Comparison of ENCODE assay signal across 14 cellular contexts in genomic region chr1:150829751-150830150, GRCh38. TPM values are rescaled to one million over a fixed set of nuclear protein-coding genes. Genes with fewer than 3 reads are reported as not detected.
DNase-seq lines count a peak whose midpoint lies in the region; ATAC-seq and TF ChIP-seq lines count a peak whose summit lies in the region.
"Had no signal": no experiment of that assay in that cellular context is flagged by ENCODE, and none has a peak within 500 bp of the region (broad histone marks: within the 10 kb centered on the region; RNA-seq: fewer than 3 reads in every experiment).

No MANE protein-coding gene starts in this region.

- DNase-seq in LNCaP clone FGC (ENCODE audit: low read depth) (no peak), endodermal cell (peak; percentile 64), osteoblast (ENCODE audit: insufficient read length, low spot score, missing footprints) (no peak), T-helper 9 cell (no peak), SKM-1 (lab: John Stamatoyannopoulos, UW; ENCODE audit: unreplicated experiment) (no peak)
- DNase-seq: activated T-cell treated with anti-CD3 and anti-CD28 coated beads, Interleukin-2, amount 50 U/mL, for 24 hours; nucleus accumbens had no signal

- H3K9me2 ChIP-seq in DOHH2 (replicated peaks; ENCODE audit: control insufficient read depth, low read length), result no peaks in the 10 kb centered on the region

- peaks cover 46% of the 10 kb centered on the region for H3K36me3 ChIP-seq in DOHH2 (ENCODE audit: control insufficient read depth, low read length)
- H3K36me3 ChIP-seq in endodermal cell (ENCODE audit: control insufficient read depth, insufficient read depth, low read length), result peaks cover 94% of the 10 kb centered on the region
- peaks cover 85% of the 10 kb centered on the region for H3K36me3 ChIP-seq in osteoblast (ENCODE audit: insufficient read depth, low read length)

- peaks cover 67% of the 10 kb centered on the region for H3K36me3 Mint-ChIP-seq in endodermal cell (ENCODE audit: low read depth)

- TF ChIP-seq CTCF in DOHH2 (IDR thresholded peaks at IDR 0.05; ENCODE audit: low read depth, low read length, poor library complexity, severe bottlenecking), result peak; percentile 27
- TF ChIP-seq CTCF in LNCaP clone FGC (IDR thresholded peaks at IDR 0.05; ENCODE audit: control insufficient read depth, extremely low read depth, insufficient read depth), result 0 out of 2 replicates have a peak, but pooled peaks have one; percentile 9
- TF ChIP-seq CTCF in endodermal cell (conservative IDR thresholded peaks at IDR 0.05), result peak; percentile 72
- peak; percentile 42 for TF ChIP-seq CTCF in osteoblast (IDR thresholded peaks at IDR 0.05; ENCODE audit: extremely low read depth, low read depth, low read length)

- no peaks in the 10 kb centered on the region for H3K27me3 ChIP-seq in DOHH2 (ENCODE audit: control insufficient read depth, low read length)
- H3K27me3 ChIP-seq in endodermal cell (ENCODE audit: control insufficient read depth, insufficient read depth, low read length, poor library complexity, severe bottlenecking), result no peaks in the 10 kb centered on the region
- H3K27me3 ChIP-seq in osteoblast (ENCODE audit: insufficient read depth, low read length), result no peaks in the 10 kb centered on the region

- H3K27ac Mint-ChIP-seq in endodermal cell, result no peak overlapping the region
- H3K27ac Mint-ChIP-seq: activated T-cell treated with anti-CD3 and anti-CD28 coated beads, Interleukin-2, amount 50 U/mL, for 24 hours; stimulated activated effector memory CD8-positive, alpha-beta T cell treated with anti-CD3 and anti-CD28 coated beads, Interleukin-12 subunit alpha, Interleukin-12 subunit beta, amount 100 ng/mL, for 72 hours had no signal

- ATAC-seq in HG03097 (IDR thresholded peaks at IDR 0.05; ENCODE audit: low FRiP score, unreplicated experiment) (no peak), GM18870 (IDR thresholded peaks at IDR 0.05; ENCODE audit: unreplicated experiment) (no peak)
- ATAC-seq: esophagus mucosa; stimulated activated effector memory CD8-positive, alpha-beta T cell treated with anti-CD3 and anti-CD28 coated beads, Interleukin-12 subunit alpha, Interleukin-12 subunit beta, amount 100 ng/mL, for 72 hours had no signal

- no peak overlapping the region for H3K4me2 ChIP-seq in DOHH2 (ENCODE audit: low read length)
- H3K4me2 ChIP-seq in osteoblast (ENCODE audit: insufficient read depth, low read length), result no peak overlapping the region

- no peaks in the 10 kb centered on the region for H3K27me3 Mint-ChIP-seq in endodermal cell (ENCODE audit: insufficient read depth)
- H3K27me3 Mint-ChIP-seq: activated T-cell treated with anti-CD3 and anti-CD28 coated beads, Interleukin-2, amount 50 U/mL, for 24 hours had no signal

- H3K9me3 Mint-ChIP-seq in endodermal cell, result no peaks in the 10 kb centered on the region
- H3K9me3 Mint-ChIP-seq: activated T-cell treated with anti-CD3 and anti-CD28 coated beads, Interleukin-2, amount 50 U/mL, for 24 hours; stimulated activated effector memory CD8-positive, alpha-beta T cell treated with anti-CD3 and anti-CD28 coated beads, Interleukin-12 subunit alpha, Interleukin-12 subunit beta, amount 100 ng/mL, for 72 hours had no signal

- no peaks in the 10 kb centered on the region for H3K4me1 Mint-ChIP-seq in endodermal cell
- H3K4me1 Mint-ChIP-seq: stimulated activated effector memory CD8-positive, alpha-beta T cell treated with anti-CD3 and anti-CD28 coated beads, Interleukin-12 subunit alpha, Interleukin-12 subunit beta, amount 100 ng/mL, for 72 hours had no signal

- H3K4me3 Mint-ChIP-seq in endodermal cell, result no peak overlapping the region
- H3K4me3 Mint-ChIP-seq: activated T-cell treated with anti-CD3 and anti-CD28 coated beads, Interleukin-2, amount 50 U/mL, for 24 hours; stimulated activated effector memory CD8-positive, alpha-beta T cell treated with anti-CD3 and anti-CD28 coated beads, Interleukin-12 subunit alpha, Interleukin-12 subunit beta, amount 100 ng/mL, for 72 hours had no signal

- WGBS in endodermal cell (ENCODE audit: insufficient coverage in 1 of 2, insufficient read length in 1 of 2), 2 experiments, result 91% methylated on average over 4 to 7 of the region's 7 CpGs

- H4K20me1 ChIP-seq in DOHH2 (ENCODE audit: control insufficient read depth, insufficient read depth, low read depth, low read length) (no peaks in the 10 kb centered on the region), osteoblast (ENCODE audit: insufficient read depth, low read length) (no peaks in the 10 kb centered on the region)

- no peak overlapping the region for H3K4me3 ChIP-seq in DOHH2 (ENCODE audit: low read length)
- no peak overlapping the region for H3K4me3 ChIP-seq in LNCaP clone FGC (ENCODE audit: low read depth, low read length)
- H3K4me3 ChIP-seq in endodermal cell (ENCODE audit: low read length), result no peak overlapping the region
- H3K4me3 ChIP-seq in osteoblast (ENCODE audit: insufficient read depth, low read length), result no peak overlapping the region

- H3K9me3 ChIP-seq in DOHH2 (ENCODE audit: control insufficient read depth, insufficient read depth, low read length), result no peaks in the 10 kb centered on the region
- H3K9me3 ChIP-seq in endodermal cell (ENCODE audit: control insufficient read depth, low read length), result no peaks in the 10 kb centered on the region
- H3K9me3 ChIP-seq in osteoblast (ENCODE audit: low read depth, low read length), result no peaks in the 10 kb centered on the region

- H3F3A ChIP-seq in DOHH2 (ENCODE audit: control insufficient read depth, insufficient read depth), result no peaks in the 10 kb centered on the region

- H3K4me1 ChIP-seq in DOHH2 (ENCODE audit: control insufficient read depth, low read length) (no peaks in the 10 kb centered on the region), endodermal cell (ENCODE audit: control insufficient read depth, insufficient read depth, low read length) (no peaks in the 10 kb centered on the region), osteoblast (ENCODE audit: insufficient read depth, low read length) (no peaks in the 10 kb centered on the region)

- H3K79me2 ChIP-seq in DOHH2 (ENCODE audit: control insufficient read depth, low read length) (no peaks in the 10 kb centered on the region), osteoblast (ENCODE audit: insufficient read depth, low read length) (no peaks in the 10 kb centered on the region)

- no peak overlapping the region for H3K9ac ChIP-seq in endodermal cell (ENCODE audit: extremely low read depth, low read length, poor library complexity, severe bottlenecking)

- H2AFZ ChIP-seq in osteoblast (ENCODE audit: low read length), result no peak overlapping the region

- H3K27ac ChIP-seq in DOHH2 (ENCODE audit: low read depth, low read length), result no peak overlapping the region
- H3K27ac ChIP-seq in endodermal cell (ENCODE audit: low read depth, low read length), result no peak overlapping the region
- no peak overlapping the region for H3K27ac ChIP-seq in osteoblast (ENCODE audit: low read depth, low read length)

RNA-seq across cellular contexts. Expression of gene CTSK, which starts 21.7 kb away (rescaled TPM):
- 1 to 10 TPM; 6.1 to 8.4 TPM for total RNA-seq in endodermal cell
- 6.0 TPM for polyA plus RNA-seq in endodermal cell (2013, experiment 1 of 2)
- 6.6 TPM for polyA plus RNA-seq in endodermal cell (2013, experiment 2 of 2)
- 617 and 761 TPM in 2 replicates for total RNA-seq in osteoblast

RNA-seq across cellular contexts. Expression of gene ARNT, which starts 46.6 kb away (rescaled TPM):
- total RNA-seq in endodermal cell, result 10 to 100 TPM; 39.6 to 44.6 TPM
- 35.0 TPM for polyA plus RNA-seq in endodermal cell (2013, experiment 1 of 2)
- polyA plus RNA-seq in endodermal cell (2013, experiment 2 of 2), result 36.1 TPM
- 61.9 and 63.3 TPM in 2 replicates for total RNA-seq in osteoblast

RNA-seq across cellular contexts. Expression of gene CTXND2, which starts 57.2 kb away (rescaled TPM):
- total RNA-seq in endodermal cell (not detected), osteoblast (not detected in 2 replicates)
- not detected for polyA plus RNA-seq in endodermal cell (2013, experiment 1 of 2)
- not detected for polyA plus RNA-seq in endodermal cell (2013, experiment 2 of 2)
- total RNA-seq: esophagus mucosa, G401, kidney epithelial cell had no signal

Comparison
In these comparisons a context has a peak if more than half of its experiments do, and no peak if none do; other contexts are left out.
1. CTCF ChIP-seq: peak in every context shown above with its lines; median percentile 72 in endodermal cell; 42 in osteoblast; 27 in DOHH2; 9 in LNCaP clone FGC.
2. RNA of gene CTSK, which starts 21.7 kb away (total RNA-seq): 617 to 761 TPM in osteoblast; 6.1 to 8.4 TPM in endodermal cell; every median in the first group is over 10 times any median in the second.